8 cellular contexts compared by ENCODE assay signal in the genomic region with DNA sequence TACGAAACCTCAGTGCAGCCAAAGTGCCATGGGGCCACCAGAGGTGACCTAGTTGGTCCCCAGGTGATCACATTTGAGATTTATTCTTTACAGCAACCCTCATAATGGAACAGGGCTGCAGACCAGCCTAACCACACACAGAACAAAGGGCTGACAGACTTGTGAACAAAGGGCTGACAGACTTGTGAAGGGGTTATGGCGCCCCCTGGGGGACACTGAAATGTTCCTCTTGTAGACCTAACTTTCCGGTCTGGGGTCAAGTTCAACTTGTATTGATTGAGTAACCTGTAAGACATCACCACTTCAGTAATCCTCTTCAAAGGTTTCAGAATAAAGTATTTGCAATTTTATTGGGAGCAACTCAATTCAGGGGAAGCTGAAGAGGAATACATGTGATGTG.
DNase-seq lines count a peak whose midpoint lies in the region; ATAC-seq and TF ChIP-seq lines count a peak whose summit lies in the region.

No MANE protein-coding gene starts in this region.

- H3K36me3 Mint-ChIP-seq in CD4-positive, CD25-positive, alpha-beta regulatory T cell = no peaks in the 10 kb centered on the region
- no peaks in the 10 kb centered on the region for H3K36me3 Mint-ChIP-seq in activated T-helper 17 cell treated with anti-CD3 and anti-CD28 coated beads, Interleukin-2, amount 50 U/mL, for 72 hours (ENCODE audit: low read depth)

- no peak overlapping the region for H3K9ac ChIP-seq in MM.1S (ENCODE audit: low read length)

- no peaks in the 10 kb centered on the region for H3K9me3 ChIP-seq in CD4-positive, CD25-positive, alpha-beta regulatory T cell (ENCODE audit: control insufficient read depth in 2 of 2, low read length in 2 of 2)
- H3K9me3 ChIP-seq in MM.1S (replicated peaks; ENCODE audit: insufficient read depth, low read length) (no peaks in the 10 kb centered on the region), RWPE2 (ENCODE audit: severe bottlenecking) (no peaks in the 10 kb centered on the region), osteoblast (ENCODE audit: low read depth, low read length) (no peaks in the 10 kb centered on the region), thyroid gland (no peaks in the 10 kb centered on the region)

- TF ChIP-seq CTCF in MM.1S (IDR thresholded peaks at IDR 0.05; ENCODE audit: low read length) (peak; percentile 62), RWPE2 (IDR thresholded peaks at IDR 0.05; ENCODE audit: poor library complexity, severe bottlenecking) (peak; percentile 56), foreskin keratinocyte (conservative IDR thresholded peaks at IDR 0.05) (peak; percentile 71), osteoblast (IDR thresholded peaks at IDR 0.05; ENCODE audit: extremely low read depth, low read depth, low read length) (peak; percentile 68), thyroid gland (IDR thresholded peaks at IDR 0.05) (peak in 4 of 6 experiments; percentile 52 to 61 (median 55))

- H3K4me1 ChIP-seq in CD4-positive, CD25-positive, alpha-beta regulatory T cell (ENCODE audit: control insufficient read depth, insufficient read depth, low read length, poor library complexity, severe bottlenecking) = peaks cover 34% of the 10 kb centered on the region
- H3K4me1 ChIP-seq in MM.1S (ENCODE audit: low read length) (peaks cover 16% of the 10 kb centered on the region), RWPE2 (ENCODE audit: insufficient read depth, poor library complexity, severe bottlenecking) (no peaks in the 10 kb centered on the region), foreskin keratinocyte (no peaks in the 10 kb centered on the region), osteoblast (ENCODE audit: insufficient read depth, low read length) (no peaks in the 10 kb centered on the region), thyroid gland (no peaks in the 10 kb centered on the region)

- H3K4me2 ChIP-seq in MM.1S (ENCODE audit: low read depth, low read length) (no peak overlapping the region), osteoblast (ENCODE audit: insufficient read depth, low read length) (no peak overlapping the region)

- no peaks in the 10 kb centered on the region for H3K36me3 ChIP-seq in CD4-positive, CD25-positive, alpha-beta regulatory T cell (ENCODE audit: control insufficient read depth, insufficient read depth, low read length)
- H3K36me3 ChIP-seq in MM.1S (replicated peaks; ENCODE audit: insufficient read depth, low read length) (no peaks in the 10 kb centered on the region), RWPE2 (ENCODE audit: low read depth) (no peaks in the 10 kb centered on the region), osteoblast (ENCODE audit: insufficient read depth, low read length) (no peaks in the 10 kb centered on the region), thyroid gland (no peaks in the 10 kb centered on the region)

- H4K20me1 ChIP-seq in MM.1S (ENCODE audit: insufficient read depth, low read length) = no peaks in the 10 kb centered on the region
- H4K20me1 ChIP-seq in osteoblast (ENCODE audit: insufficient read depth, low read length) = no peaks in the 10 kb centered on the region

- no peaks in the 10 kb centered on the region for H3K79me2 ChIP-seq in MM.1S (ENCODE audit: low read length)
- H3K79me2 ChIP-seq in osteoblast (ENCODE audit: insufficient read depth, low read length) = no peaks in the 10 kb centered on the region

- H3F3A ChIP-seq in MM.1S (ENCODE audit: insufficient read depth, low read length) = 0 out of 2 replicates have a peak, but pooled peaks cover 5% of the 10 kb centered on the region

- intact Hi-C loops in thyroid gland (cut with DNase I) = no loop called here

- DNase-seq in CD4-positive, CD25-positive, alpha-beta regulatory T cell = peak; percentile 62 to 90 (median 80)
- DNase-seq in MM.1S = peak; percentile 71
- DNase-seq in RWPE2 (ENCODE audit: low spot score) = peak; percentile 40
- peak in 1 of 2 donors; percentile 46 for DNase-seq in foreskin keratinocyte
- peak; percentile 14 for DNase-seq in osteoblast (ENCODE audit: insufficient read length, low spot score, missing footprints)
- peak; percentile 81 to 83 for DNase-seq in thyroid gland

- no peak overlapping the region for H3K4me3 ChIP-seq in CD4-positive, CD25-positive, alpha-beta regulatory T cell (ENCODE audit: low read depth, low read length)
- H3K4me3 ChIP-seq in MM.1S (ENCODE audit: low read length) (no peak overlapping the region), RWPE2 (ENCODE audit: severe bottlenecking) (no peak overlapping the region), osteoblast (ENCODE audit: insufficient read depth, low read length) (no peak overlapping the region), thyroid gland (replicated peaks in 1 of 3) (no peak overlapping the region)

- peaks cover 0 to 5% (median 0%) of the 10 kb centered on the region in 7 donors for H3K9me3 Mint-ChIP-seq in CD4-positive, CD25-positive, alpha-beta regulatory T cell
- H3K9me3 Mint-ChIP-seq in activated T-helper 17 cell treated with anti-CD3 and anti-CD28 coated beads, Interleukin-2, amount 50 U/mL, for 72 hours = no peaks in the 10 kb centered on the region

- ATAC-seq in CD4-positive, CD25-positive, alpha-beta regulatory T cell (ENCODE audit: low read depth in 2 of 2) = peak; percentile 80 to 87
- peak; percentile 70 for ATAC-seq in GM21390 (IDR thresholded peaks at IDR 0.05; ENCODE audit: unreplicated experiment)
- peak; percentile 49; the same call in 2 of the 3 replicates for ATAC-seq in RWPE2 (ENCODE audit: low read depth)
- ATAC-seq in activated T-helper 17 cell treated with anti-CD3 and anti-CD28 coated beads, Interleukin-2, amount 50 U/mL, for 72 hours (replicated peaks) = peak; percentile 85
- peak; percentile 67 for ATAC-seq in foreskin keratinocyte

- H3K27ac ChIP-seq in CD4-positive, CD25-positive, alpha-beta regulatory T cell (ENCODE audit: insufficient read depth, low read length, poor library complexity, severe bottlenecking) = no peak overlapping the region
- no peak overlapping the region for H3K27ac ChIP-seq in MM.1S (ENCODE audit: low read length)
- no peak overlapping the region for H3K27ac ChIP-seq in RWPE2 (ENCODE audit: poor library complexity, severe bottlenecking)
- H3K27ac ChIP-seq in foreskin keratinocyte = no peak overlapping the region
- H3K27ac ChIP-seq in osteoblast (ENCODE audit: low read depth, low read length) = no peak overlapping the region
- no peak overlapping the region for H3K27ac ChIP-seq in thyroid gland

- H3K27me3 Mint-ChIP-seq in CD4-positive, CD25-positive, alpha-beta regulatory T cell = peaks cover 5% of the 10 kb centered on the region
- no peaks in the 10 kb centered on the region for H3K27me3 Mint-ChIP-seq in activated T-helper 17 cell treated with anti-CD3 and anti-CD28 coated beads, Interleukin-2, amount 50 U/mL, for 72 hours

- H3K9me2 ChIP-seq in MM.1S (replicated peaks; ENCODE audit: insufficient read depth, low read length) = no peaks in the 10 kb centered on the region

- peaks cover 5 to 44% (median 21%) of the 10 kb centered on the region in 4 donors for H3K4me1 Mint-ChIP-seq in CD4-positive, CD25-positive, alpha-beta regulatory T cell
- H3K4me1 Mint-ChIP-seq in activated T-helper 17 cell treated with anti-CD3 and anti-CD28 coated beads, Interleukin-2, amount 50 U/mL, for 72 hours = peaks cover 9% of the 10 kb centered on the region

- peak overlapping the region in 2 of 3 donors; percentile 32 to 43 for H3K27ac Mint-ChIP-seq in CD4-positive, CD25-positive, alpha-beta regulatory T cell
- no peak overlapping the region for H3K27ac Mint-ChIP-seq in activated T-helper 17 cell treated with anti-CD3 and anti-CD28 coated beads, Interleukin-2, amount 50 U/mL, for 72 hours

- 33 to 40% methylated on average over 2 to 3 of the region's 3 CpGs for WGBS in thyroid gland, 2 donors

- H3K4me3 Mint-ChIP-seq in CD4-positive, CD25-positive, alpha-beta regulatory T cell = peak overlapping the region in 1 of 4 donors; percentile 21
- peak overlapping the region; percentile 15 for H3K4me3 Mint-ChIP-seq in activated T-helper 17 cell treated with anti-CD3 and anti-CD28 coated beads, Interleukin-2, amount 50 U/mL, for 72 hours

- no peak overlapping the region for H2AFZ ChIP-seq in MM.1S (ENCODE audit: low read length)
- no peak overlapping the region for H2AFZ ChIP-seq in osteoblast (ENCODE audit: low read length)

- TF ChIP-seq POLR2A in thyroid gland (IDR thresholded peaks at IDR 0.05) = no peak

- H3K27me3 ChIP-seq in CD4-positive, CD25-positive, alpha-beta regulatory T cell (ENCODE audit: control insufficient read depth, insufficient read depth, low read length) = no peaks in the 10 kb centered on the region
- H3K27me3 ChIP-seq in MM.1S (replicated peaks; ENCODE audit: insufficient read depth, low read length) (no peaks in the 10 kb centered on the region), RWPE2 (ENCODE audit: insufficient read depth, poor library complexity, severe bottlenecking) (no peaks in the 10 kb centered on the region), foreskin keratinocyte (no peaks in the 10 kb centered on the region), osteoblast (ENCODE audit: insufficient read depth, low read length) (no peaks in the 10 kb centered on the region), thyroid gland (no peaks in the 10 kb centered on the region)
